Comparison of ENCODE assay signal across 3 cellular contexts in genomic region chr18:14361346-14361745, GRCh38.
DNase-seq lines count a peak whose midpoint lies in the region; ATAC-seq and TF ChIP-seq lines count a peak whose summit lies in the region.
"Not testable (repeated sequence)": the region's sequence is repeated elsewhere in the genome, so short reads cannot be mapped to it uniquely, and the experiment has no call there.

No MANE protein-coding gene starts in this region.

- not testable (repeated sequence) for H2BK120ac ChIP-seq in neuronal stem cell (ENCODE audit: low read depth, low read length)

- H3K9me3 Mint-ChIP-seq in GM23338: peaks cover 41% of the 10 kb centered on the region

- H3K9ac ChIP-seq in neuronal stem cell (ENCODE audit: low read depth, low read length, poor library complexity): peak overlapping the region; percentile 21

- not testable (repeated sequence) for H3K79me2 ChIP-seq in GM23338 (replicated peaks; ENCODE audit: insufficient read depth)

- not testable (repeated sequence) for H3K27ac Mint-ChIP-seq in GM23338

- not testable (repeated sequence) for H4K20me1 ChIP-seq in GM23338 (replicated peaks; ENCODE audit: insufficient read depth)

- not testable (repeated sequence) for H3K27me3 ChIP-seq in GM23338 (ENCODE audit: insufficient read depth); neuronal stem cell (ENCODE audit: control insufficient read depth in 3 of 3, insufficient read depth in 3 of 3, low read depth in 1 of 3, low read length in 3 of 3); upper lobe of right lung

- H3K4me3 ChIP-seq in GM23338; neuronal stem cell (ENCODE audit: low read length in 2 of 2); upper lobe of right lung: not testable (repeated sequence)

- H4K91ac ChIP-seq in neuronal stem cell (ENCODE audit: low read depth, low read length, poor library complexity): not testable (repeated sequence)

- WGBS in neuronal stem cell (ENCODE audit: extremely low coverage in 2 of 2, insufficient read length in 2 of 2, insufficient replicate concordance in 1 of 2), 2 donors: no CpG with 5 or more reads among the region's 18 CpGs

- H2BK15ac ChIP-seq in neuronal stem cell (ENCODE audit: low read length): not testable (repeated sequence)

- DNase-seq in GM23338 (ENCODE audit: low spot score) (peak; percentile 0), upper lobe of right lung (peak; percentile 44)
- not testable (repeated sequence) for DNase-seq in neuronal stem cell (ENCODE audit: low spot score)

- H3K14ac ChIP-seq in neuronal stem cell (ENCODE audit: low read length): not testable (repeated sequence)

- H3K4me1 Mint-ChIP-seq in GM23338: not testable (repeated sequence)

- not testable (repeated sequence) for H4K8ac ChIP-seq in neuronal stem cell (ENCODE audit: low read depth, low read length)

- H2AFZ ChIP-seq in GM23338; neuronal stem cell (ENCODE audit: low read length): not testable (repeated sequence)

- not testable (repeated sequence) for H3K27ac ChIP-seq in GM23338 (ENCODE audit: low read depth); neuronal stem cell (replicated peaks; ENCODE audit: low read length); upper lobe of right lung

- TF ChIP-seq CTCF in GM23338 (conservative IDR thresholded peaks at IDR 0.05; ENCODE audit: low read depth in 2 of 2); upper lobe of right lung (IDR thresholded peaks at IDR 0.05): not testable (repeated sequence)

- H3K36me3 ChIP-seq in GM23338 (ENCODE audit: insufficient read depth); neuronal stem cell (replicated peaks in 1 of 2; ENCODE audit: control insufficient read depth in 2 of 2, insufficient read depth in 2 of 2, low read length in 2 of 2); upper lobe of right lung: not testable (repeated sequence)

- not testable (repeated sequence) for H3K9me3 ChIP-seq in neuronal stem cell (replicated peaks in 1 of 2; ENCODE audit: control insufficient read depth in 2 of 2, insufficient read depth in 1 of 2, low read depth in 1 of 2, low read length in 2 of 2); upper lobe of right lung

- H3K18ac ChIP-seq in neuronal stem cell (ENCODE audit: low read length): not testable (repeated sequence)

- not testable (repeated sequence) for H2BK12ac ChIP-seq in neuronal stem cell (ENCODE audit: low read length)

- not testable (repeated sequence) for H3K79me1 ChIP-seq in neuronal stem cell (ENCODE audit: low read depth, low read length)

- intact Hi-C loops in upper lobe of right lung (cut with DNase I): not testable (repeated sequence)

- H3F3A ChIP-seq in GM23338 (replicated peaks; ENCODE audit: low read depth): not testable (repeated sequence)

- H3K36me3 Mint-ChIP-seq in GM23338 (ENCODE audit: low read depth): not testable (repeated sequence)

- H2AK5ac ChIP-seq in neuronal stem cell (ENCODE audit: low read depth, low read length): not testable (repeated sequence)

- H3K4me1 ChIP-seq in GM23338 (ENCODE audit: insufficient read depth); neuronal stem cell (ENCODE audit: control insufficient read depth in 2 of 2, insufficient read depth in 1 of 2, low read depth in 1 of 2, low read length in 2 of 2); upper lobe of right lung: not testable (repeated sequence)

- not testable (repeated sequence) for H3K27me3 Mint-ChIP-seq in GM23338 (ENCODE audit: insufficient read depth, low read depth, poor library complexity)

- ATAC-seq in GM23338, upper lobe of right lung: not testable (repeated sequence)

- not testable (repeated sequence) for H3K9me2 ChIP-seq in GM23338 (ENCODE audit: insufficient read depth)

- not testable (repeated sequence) for H3K4me2 ChIP-seq in GM23338; neuronal stem cell (ENCODE audit: insufficient read depth, low read length, poor library complexity, severe bottlenecking)

- H2BK5ac ChIP-seq in neuronal stem cell (ENCODE audit: low read length): not testable (repeated sequence)

- H3K4ac ChIP-seq in neuronal stem cell (ENCODE audit: low read length): not testable (repeated sequence)

- not testable (repeated sequence) for H3K4me3 Mint-ChIP-seq in GM23338

- H3K23ac ChIP-seq in neuronal stem cell (ENCODE audit: low read depth, low read length, poor library complexity): not testable (repeated sequence)
